11 cellular contexts compared by ENCODE assay signal in the genomic region with DNA sequence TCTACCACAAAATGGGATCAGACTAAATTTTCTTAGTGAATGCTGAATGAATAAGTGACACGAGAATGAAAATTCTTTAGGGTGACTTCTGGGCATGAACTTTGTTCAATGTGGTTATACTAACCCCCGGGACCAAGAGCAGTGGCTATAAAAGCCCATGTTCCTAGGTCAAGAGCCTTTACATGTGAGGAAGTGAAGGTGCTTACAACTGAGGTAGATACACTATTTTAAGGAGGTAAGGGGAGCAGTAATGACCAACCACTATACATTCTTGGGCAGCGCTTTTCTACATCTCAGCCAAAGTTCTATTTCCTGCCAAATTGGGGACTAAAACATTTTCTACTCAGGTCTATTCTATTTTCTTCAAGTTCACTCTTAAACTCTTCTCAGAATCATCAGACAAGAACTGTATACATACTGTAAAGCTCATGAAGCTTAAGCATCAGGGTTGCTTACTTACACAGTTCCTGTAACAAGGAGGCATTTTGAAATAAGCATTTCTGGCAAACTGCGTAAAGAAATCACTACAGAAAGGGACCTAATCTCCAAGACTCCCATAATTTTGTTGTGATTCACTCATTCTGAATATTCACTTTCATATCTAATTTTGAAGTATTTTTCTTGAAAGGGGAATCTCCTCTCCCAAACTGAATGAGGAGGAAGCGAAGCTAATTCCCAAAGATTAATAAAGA. TPM values are rescaled to one million over a fixed set of nuclear protein-coding genes. Genes with fewer than 3 reads are reported as not detected.
DNase-seq lines count a peak whose midpoint lies in the region; ATAC-seq and TF ChIP-seq lines count a peak whose summit lies in the region.
"Had no signal": no experiment of that assay in that cellular context is flagged by ENCODE, and none has a peak within 500 bp of the region (broad histone marks: within the 10 kb centered on the region; RNA-seq: fewer than 3 reads in every experiment).

No MANE protein-coding gene starts in this region.

- no peak overlapping the region for H3K4me3 Mint-ChIP-seq in activated T-cell treated with anti-CD3 and anti-CD28 coated beads, Interleukin-2, amount 50 U/mL, for 24 hours

- H3K4me1 Mint-ChIP-seq in activated T-cell treated with anti-CD3 and anti-CD28 coated beads, Interleukin-2, amount 50 U/mL, for 24 hours (ENCODE audit: low read depth) = peaks cover 10% of the 10 kb centered on the region

- BruUV-seq in PC-9 (replicated peaks; lab: Mats Ljungman, UMichigan) = no TSS peak

- intact Hi-C loops in PC-9 (cut with micrococcal nuclease; ENCODE audit: unreplicated experiment) = loop anchor here (1.0 to 5.0 kb wide), 3 partner anchors 9 to 199 kb away; partner anchors contain the start of gene ARHGAP29
- intact Hi-C loops in esophagus muscularis mucosa (cut with DNase I) = no loop called here

- DNase-seq in AG04449 (ENCODE audit: low read depth, low spot score) (no peak), PC-9 (no peak), esophagus muscularis mucosa (ENCODE audit: extremely low spot score) (no peak), osteoblast (ENCODE audit: insufficient read length, low spot score, missing footprints) (no peak), T-helper 2 cell (no peak)
- no peak for DNase-seq in stimulated activated CD4-positive, alpha-beta T cell treated with anti-CD3 and anti-CD28 coated beads, Interleukin-4, amount 100 ng/mL, for 4 hours
- no peak for DNase-seq in activated T-cell treated with anti-CD3 and anti-CD28 coated beads, Interleukin-2, amount 50 U/mL, for 24 hours
- DNase-seq: MV-4-11; naive thymus-derived CD8-positive, alpha-beta T cell had no signal

- ATAC-seq in HG02588 (IDR thresholded peaks at IDR 0.05; ENCODE audit: unreplicated experiment) = no peak
- ATAC-seq: naive thymus-derived CD8-positive, alpha-beta T cell had no signal

- TF ChIP-seq EP300 in esophagus muscularis mucosa (IDR thresholded peaks at IDR 0.05) = no peak

- H3K27ac ChIP-seq in PC-9 (peak overlapping the region; percentile 91), esophagus muscularis mucosa (replicated peaks in 1 of 4) (peak overlapping the region; percentile 77 to 85 (median 78)), osteoblast (ENCODE audit: low read depth, low read length) (peak overlapping the region; percentile 67)
- H3K27ac ChIP-seq: BLaER1 had no signal

- no peak for TF ChIP-seq POLR2A in esophagus muscularis mucosa (IDR thresholded peaks at IDR 0.05; ENCODE audit: low read depth)

- POLR2A ChIA-PET in AG04449 (lab: Yijun Ruan, JAX) (no interaction called here), PC-9 (lab: Charles Lee; ENCODE audit: unreplicated experiment) (interaction anchor here (0.6 to 1.5 kb wide), 4 partner anchors 13 to 202 kb away, joined by 4 to 10 read pairs (median 5); no protein-coding TSS in a partner anchor)

- H3K4me3 ChIP-seq in AG04449 (ENCODE audit: low read depth, low read length) (0 out of 2 replicates have a peak overlapping the region, but pooled peaks have one; percentile 68), PC-9 (peak overlapping the region; percentile 84), esophagus muscularis mucosa (peak overlapping the region; percentile 76 to 83 (median 80)), osteoblast (ENCODE audit: insufficient read depth, low read length) (peak overlapping the region; percentile 83)
- H3K4me3 ChIP-seq: BLaER1 had no signal

- no peak for TF ChIP-seq CTCF in AG04449 (IDR thresholded peaks at IDR 0.05; ENCODE audit: insufficient read depth, low read length, missing control alignments)
- TF ChIP-seq CTCF in PC-9 (conservative IDR thresholded peaks at IDR 0.05) = no peak
- no peak for TF ChIP-seq CTCF in esophagus muscularis mucosa (IDR thresholded peaks at IDR 0.05)
- no peak for TF ChIP-seq CTCF in osteoblast (IDR thresholded peaks at IDR 0.05; ENCODE audit: extremely low read depth, low read depth, low read length)

- H3K27me3 ChIP-seq in PC-9 (ENCODE audit: insufficient read depth, low read depth) (no peaks in the 10 kb centered on the region), esophagus muscularis mucosa (peaks cover 0 to 11% (median 0%) of the 10 kb centered on the region in 4 donors), osteoblast (ENCODE audit: insufficient read depth, low read length) (no peaks in the 10 kb centered on the region)

- peak overlapping the region; percentile 85 for H3K4me2 ChIP-seq in PC-9
- peak overlapping the region; percentile 80 for H3K4me2 ChIP-seq in osteoblast (ENCODE audit: insufficient read depth, low read length)
- H3K4me2 ChIP-seq: BLaER1 had no signal

- no peaks in the 10 kb centered on the region for H3K9me2 ChIP-seq in PC-9 (ENCODE audit: insufficient read depth)

- H4K20me1 ChIP-seq in PC-9 (ENCODE audit: insufficient read depth) = 0 out of 2 replicates have a peak, but pooled peaks cover 4% of the 10 kb centered on the region
- H4K20me1 ChIP-seq in osteoblast (ENCODE audit: insufficient read depth, low read length) = no peaks in the 10 kb centered on the region

- peaks cover 18% of the 10 kb centered on the region for H3K9me3 Mint-ChIP-seq in activated T-cell treated with anti-CD3 and anti-CD28 coated beads, Interleukin-2, amount 50 U/mL, for 24 hours

- WGBS in esophagus muscularis mucosa = 78% methylated on average over 5 of the region's 5 CpGs

- H2AFZ ChIP-seq in PC-9 = no peak overlapping the region
- H2AFZ ChIP-seq in osteoblast (ENCODE audit: low read length) = no peak overlapping the region

- CTCF ChIA-PET in AG04449 (lab: Yijun Ruan, JAX) = interaction anchor here (1.0 to 2.7 kb wide), 6 partner anchors 12 to 218 kb away, joined by 3 to 10 read pairs (median 4); no protein-coding TSS in a partner anchor
- CTCF ChIA-PET in PC-9 (lab: Charles Lee) = interaction anchor here (0.9 kb wide), 1 partner anchor 86 kb away, joined by 3 read pairs; no protein-coding TSS in a partner anchor

- H3K27ac Mint-ChIP-seq in activated T-cell treated with anti-CD3 and anti-CD28 coated beads, Interleukin-2, amount 50 U/mL, for 24 hours = no peak overlapping the region

- no peaks in the 10 kb centered on the region for H3K36me3 Mint-ChIP-seq in activated T-cell treated with anti-CD3 and anti-CD28 coated beads, Interleukin-2, amount 50 U/mL, for 24 hours (ENCODE audit: low read depth)

- peaks cover 87% of the 10 kb centered on the region for H3K79me2 ChIP-seq in PC-9 (ENCODE audit: low read depth)
- H3K79me2 ChIP-seq in osteoblast (ENCODE audit: insufficient read depth, low read length) = peaks cover 56% of the 10 kb centered on the region

- peaks cover 66% of the 10 kb centered on the region for H3F3A ChIP-seq in PC-9 (ENCODE audit: insufficient read depth, low read depth)

- H3K9me3 ChIP-seq in PC-9 (ENCODE audit: insufficient read depth, low read depth) = no peaks in the 10 kb centered on the region
- peaks cover 0 to 16% (median 0%) of the 10 kb centered on the region in 4 donors for H3K9me3 ChIP-seq in esophagus muscularis mucosa
- H3K9me3 ChIP-seq in osteoblast (ENCODE audit: low read depth, low read length) = no peaks in the 10 kb centered on the region

- H3K27me3 Mint-ChIP-seq in activated T-cell treated with anti-CD3 and anti-CD28 coated beads, Interleukin-2, amount 50 U/mL, for 24 hours = peaks cover 89% of the 10 kb centered on the region

- H3K4me1 ChIP-seq in PC-9 (replicated peaks; ENCODE audit: insufficient read depth) = peaks cover 67% of the 10 kb centered on the region
- H3K4me1 ChIP-seq in esophagus muscularis mucosa = peaks cover 5 to 20% (median 16%) of the 10 kb centered on the region in 4 donors
- H3K4me1 ChIP-seq in osteoblast (ENCODE audit: insufficient read depth, low read length) = peaks cover 20% of the 10 kb centered on the region

- H3K36me3 ChIP-seq in PC-9 (ENCODE audit: low read depth) = peaks cover 23% of the 10 kb centered on the region
- no peaks in the 10 kb centered on the region for H3K36me3 ChIP-seq in esophagus muscularis mucosa
- no peaks in the 10 kb centered on the region for H3K36me3 ChIP-seq in osteoblast (ENCODE audit: insufficient read depth, low read length)
- H3K36me3 ChIP-seq: BLaER1 had no signal

RNA-seq across cellular contexts. Expression of gene ARHGAP29, which starts 8.5 kb away (rescaled TPM):
- total RNA-seq in PC-9 (2021) = 123 and 137 TPM in 2 replicates
- 10 to 100 TPM; 18.4 to 40.2 (median 23.7) TPM for total RNA-seq in esophagus muscularis mucosa
- 13.3 and 17.0 TPM in 2 replicates for total RNA-seq in osteoblast
- total RNA-seq: naive thymus-derived CD8-positive, alpha-beta T cell had no signal
